ENCODE assay signal across 9 cellular contexts in the genomic region with DNA sequence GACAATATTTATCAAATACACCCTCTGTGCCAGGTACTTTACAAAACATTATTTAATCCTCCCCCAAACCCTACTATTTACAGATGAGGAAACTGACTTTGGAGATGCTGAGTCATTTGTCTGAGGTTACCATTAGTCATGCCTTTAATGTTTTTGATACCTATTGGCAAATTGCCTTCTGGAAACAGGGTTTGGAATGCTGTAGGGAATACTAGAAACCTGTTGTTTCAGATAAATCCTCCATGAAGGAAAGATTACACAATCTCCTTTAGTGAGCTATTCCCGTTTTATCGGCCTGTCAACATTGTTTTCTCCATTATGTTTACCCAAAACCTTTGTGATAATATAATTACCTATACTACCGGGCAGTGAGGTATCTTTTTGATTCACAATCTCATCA.
DNase-seq lines count a peak whose midpoint lies in the region; ATAC-seq and TF ChIP-seq lines count a peak whose summit lies in the region.
"Had no signal": no experiment of that assay in that cellular context is flagged by ENCODE, and none has a peak within 500 bp of the region (broad histone marks: within the 10 kb centered on the region; RNA-seq: fewer than 3 reads in every experiment).

No MANE protein-coding gene starts in this region.

- H3K27ac ChIP-seq in 22Rv1: peak overlapping the region; percentile 35; the same call in 1 of the 2 replicates

- H3K27me3 Mint-ChIP-seq in stimulated activated naive B cell treated with anti-CD40 and anti-IgM and Interleukin-4, amounts not matched to agents 10 μg/mL and 1 μg/mL and 100 μg/mL, for 72 hours: no peaks in the 10 kb centered on the region

- H3K27ac Mint-ChIP-seq in stimulated activated naive B cell treated with anti-CD40 and anti-IgM and Interleukin-4, amounts not matched to agents 10 μg/mL and 1 μg/mL and 100 μg/mL, for 72 hours: no peak overlapping the region

- peak; percentile 85 for DNase-seq in HFF-Myc (ENCODE audit: extremely low read depth, low read depth)
- DNase-seq in SK-MEL-5 (ENCODE audit: low read depth, low spot score): peak; percentile 15
- DNase-seq in fibroblast of villous mesenchyme (ENCODE audit: low read depth): peak; percentile 93
- no peak for DNase-seq in stimulated activated CD4-positive, alpha-beta T cell treated with anti-CD3 and anti-CD28 coated beads, Interleukin-1b, Interleukin-23, amount 100 ng/mL, for 48 hours
- DNase-seq in Right ventricle myocardium superior: no peak
- no peak for DNase-seq in stimulated activated naive B cell treated with anti-CD40 and anti-IgM and Interleukin-4, amounts not matched to agents 10 μg/mL and 1 μg/mL and 100 μg/mL, for 72 hours
- no peak for DNase-seq in NCI-H2081 treated with DMSO at 0.1 percent for 48 hours (lab: John Stamatoyannopoulos, UW)
- DNase-seq: activated T-cell treated with anti-CD3 and anti-CD28 coated beads, Interleukin-2, amount 50 U/mL, for 1 hour had no signal

- no peak overlapping the region for H3K4me3 Mint-ChIP-seq in stimulated activated naive B cell treated with anti-CD40 and anti-IgM and Interleukin-4, amounts not matched to agents 10 μg/mL and 1 μg/mL and 100 μg/mL, for 72 hours

- no peaks in the 10 kb centered on the region for H3K9me3 Mint-ChIP-seq in stimulated activated naive B cell treated with anti-CD40 and anti-IgM and Interleukin-4, amounts not matched to agents 10 μg/mL and 1 μg/mL and 100 μg/mL, for 72 hours

- TF ChIP-seq CTCF in 22Rv1 (IDR thresholded peaks at IDR 0.05) (no peak), HFF-Myc (IDR thresholded peaks at IDR 0.05; ENCODE audit: low read depth, low read length, missing control alignments) (no peak), fibroblast of villous mesenchyme (IDR thresholded peaks at IDR 0.05; ENCODE audit: insufficient read depth, low read depth, low read length) (no peak)

- no peak overlapping the region for H3K4me3 ChIP-seq in HFF-Myc (replicated peaks; ENCODE audit: low read depth, low read length)
- H3K4me3 ChIP-seq in fibroblast of villous mesenchyme (ENCODE audit: low read depth, low read length): no peak overlapping the region

- ATAC-seq in Right ventricle myocardium superior (ENCODE audit: poor library complexity): no peak
- no peak for ATAC-seq in stimulated activated naive B cell treated with anti-CD40 and anti-IgM and Interleukin-4, amounts not matched to agents 10 μg/mL and 1 μg/mL and 100 μg/mL, for 72 hours (replicated peaks)

- intact Hi-C loops in Right ventricle myocardium superior (cut with DNase I): no loop called here

- H3K36me3 Mint-ChIP-seq in stimulated activated naive B cell treated with anti-CD40 and anti-IgM and Interleukin-4, amounts not matched to agents 10 μg/mL and 1 μg/mL and 100 μg/mL, for 72 hours: no peaks in the 10 kb centered on the region

- H3K4me1 Mint-ChIP-seq in stimulated activated naive B cell treated with anti-CD40 and anti-IgM and Interleukin-4, amounts not matched to agents 10 μg/mL and 1 μg/mL and 100 μg/mL, for 72 hours: peaks cover 6 to 10% of the 10 kb centered on the region in 2 donors

- in situ Hi-C loops in SK-MEL-5 (cut with HindIII; ENCODE audit: low pct_unique_long_range_greater_than_20kb, low sequenced_read_pairs): no loop called here

Comparison
In these comparisons a context has a peak if more than half of its experiments do, and no peak if none do; other contexts are left out.
1. DNase-seq: peak in HFF-Myc (single experiment), SK-MEL-5 (single experiment) and fibroblast of villous mesenchyme (single experiment); none in stimulated activated CD4-positive, alpha-beta T cell treated with anti-CD3 and anti-CD28 coated beads, Interleukin-1b, Interleukin-23, amount 100 ng/mL, for 48 hours (single experiment), Right ventricle myocardium superior (single experiment), stimulated activated naive B cell treated with anti-CD40 and anti-IgM and Interleukin-4, amounts not matched to agents 10 μg/mL and 1 μg/mL and 100 μg/mL, for 72 hours (single experiment) and NCI-H2081 treated with DMSO at 0.1 percent for 48 hours (single experiment).